13 cellular contexts compared by ENCODE assay signal in genomic region chr3:62631471-62631870, GRCh38.
"Had no signal": no experiment of that assay in that cellular context is flagged by ENCODE, and none has a peak within 500 bp of the region (broad histone marks: within the 10 kb centered on the region; RNA-seq: fewer than 3 reads in every experiment).

No MANE protein-coding gene starts in this region.

- DNase-seq: effector memory CD8-positive, alpha-beta T cell; foreskin keratinocyte; head of caudate nucleus; mesendoderm; naive B cell; right lobe of liver; stimulated activated CD4-positive, alpha-beta T cell treated with anti-CD3 and anti-CD28 coated beads, Interleukin-15, amount 100 ng/mL, for 24 hours; stimulated activated CD4-positive, alpha-beta T cell treated with anti-CD3 and anti-CD28 coated beads, Interleukin-1b, Interleukin-23, amount 100 ng/mL, for 48 hours; stimulated activated CD4-positive, alpha-beta T cell treated with anti-CD3 and anti-CD28 coated beads, Interleukin-4, amount 100 ng/mL, for 24 hours; stimulated activated naive CD8-positive, alpha-beta T cell treated with anti-CD3 and anti-CD28 coated beads, Interleukin-15, amount 100 ng/mL, for 72 hours; testis; upper lobe of right lung had no signal

- ATAC-seq: effector memory CD8-positive, alpha-beta T cell; foreskin keratinocyte; right lobe of liver; stimulated activated memory B cell treated with anti-CD40 and anti-IgM and Interleukin-4, amounts not matched to agents 10 μg/mL and 1 μg/mL and 100 μg/mL, for 72 hours; stimulated activated naive CD8-positive, alpha-beta T cell treated with anti-CD3 and anti-CD28 coated beads, Interleukin-15, amount 100 ng/mL, for 72 hours; upper lobe of right lung had no signal
